Comparison of ENCODE assay signal across 1 cellular context in the genomic region with DNA sequence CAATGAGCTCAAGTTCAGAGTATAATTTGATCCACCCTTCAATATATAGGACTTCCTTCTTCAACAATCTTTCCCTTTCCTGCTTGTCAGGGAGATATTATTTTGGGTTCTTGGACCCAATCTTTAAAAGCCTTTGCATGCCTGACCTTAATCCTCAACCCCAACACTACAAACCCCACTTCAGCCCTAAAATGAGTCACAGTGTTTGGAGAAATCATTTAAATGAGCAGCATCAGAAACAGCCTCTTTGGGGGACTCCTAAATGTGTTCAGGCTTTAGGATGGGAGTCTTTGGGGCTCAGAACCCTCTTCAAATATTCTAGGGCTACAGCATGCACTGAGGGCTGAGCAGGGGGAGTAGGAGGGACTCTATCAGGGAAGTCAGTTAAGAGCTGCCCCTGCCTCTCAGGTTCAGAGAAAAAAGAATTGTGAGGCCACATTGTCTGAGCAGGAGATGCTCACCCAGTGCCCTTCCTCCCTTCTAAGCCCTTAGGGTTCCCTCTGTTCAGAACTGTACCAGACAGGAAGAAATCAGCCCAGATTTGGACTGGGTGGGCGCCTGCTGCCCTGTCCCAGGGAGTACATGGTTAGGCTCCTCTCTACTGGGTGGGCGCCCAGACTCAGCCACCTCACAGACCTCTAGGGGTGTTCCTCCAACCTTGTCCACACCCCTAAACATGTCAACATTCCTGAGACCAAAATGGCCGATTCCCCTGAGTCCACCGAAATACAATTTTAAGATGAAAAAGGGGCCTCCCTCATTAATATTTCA.
TF ChIP-seq lines count a peak whose summit lies in the region.

No MANE protein-coding gene starts in this region.

TF ChIP-seq in K562, 482 proteins besides CTCF, POLR2A, EP300 and RAD21:
- TF ChIP-seq PCBP1 (IDR thresholded peaks at IDR 0.05; ENCODE audit: low read depth, low read length, poor library complexity, severe bottlenecking) (no peak), ZNF212 (CRISPR knock-in tag; IDR thresholded peaks at IDR 0.05) (no peak), GABPB1 (CRISPR knock-in tag; IDR thresholded peaks at IDR 0.05) (no peak), ZSCAN32 (CRISPR knock-in tag; IDR thresholded peaks at IDR 0.05) (no peak), MEIS2 (IDR thresholded peaks at IDR 0.05; ENCODE audit: partially characterized antibody) (no peak)
- TF ChIP-seq, protein P1, sequence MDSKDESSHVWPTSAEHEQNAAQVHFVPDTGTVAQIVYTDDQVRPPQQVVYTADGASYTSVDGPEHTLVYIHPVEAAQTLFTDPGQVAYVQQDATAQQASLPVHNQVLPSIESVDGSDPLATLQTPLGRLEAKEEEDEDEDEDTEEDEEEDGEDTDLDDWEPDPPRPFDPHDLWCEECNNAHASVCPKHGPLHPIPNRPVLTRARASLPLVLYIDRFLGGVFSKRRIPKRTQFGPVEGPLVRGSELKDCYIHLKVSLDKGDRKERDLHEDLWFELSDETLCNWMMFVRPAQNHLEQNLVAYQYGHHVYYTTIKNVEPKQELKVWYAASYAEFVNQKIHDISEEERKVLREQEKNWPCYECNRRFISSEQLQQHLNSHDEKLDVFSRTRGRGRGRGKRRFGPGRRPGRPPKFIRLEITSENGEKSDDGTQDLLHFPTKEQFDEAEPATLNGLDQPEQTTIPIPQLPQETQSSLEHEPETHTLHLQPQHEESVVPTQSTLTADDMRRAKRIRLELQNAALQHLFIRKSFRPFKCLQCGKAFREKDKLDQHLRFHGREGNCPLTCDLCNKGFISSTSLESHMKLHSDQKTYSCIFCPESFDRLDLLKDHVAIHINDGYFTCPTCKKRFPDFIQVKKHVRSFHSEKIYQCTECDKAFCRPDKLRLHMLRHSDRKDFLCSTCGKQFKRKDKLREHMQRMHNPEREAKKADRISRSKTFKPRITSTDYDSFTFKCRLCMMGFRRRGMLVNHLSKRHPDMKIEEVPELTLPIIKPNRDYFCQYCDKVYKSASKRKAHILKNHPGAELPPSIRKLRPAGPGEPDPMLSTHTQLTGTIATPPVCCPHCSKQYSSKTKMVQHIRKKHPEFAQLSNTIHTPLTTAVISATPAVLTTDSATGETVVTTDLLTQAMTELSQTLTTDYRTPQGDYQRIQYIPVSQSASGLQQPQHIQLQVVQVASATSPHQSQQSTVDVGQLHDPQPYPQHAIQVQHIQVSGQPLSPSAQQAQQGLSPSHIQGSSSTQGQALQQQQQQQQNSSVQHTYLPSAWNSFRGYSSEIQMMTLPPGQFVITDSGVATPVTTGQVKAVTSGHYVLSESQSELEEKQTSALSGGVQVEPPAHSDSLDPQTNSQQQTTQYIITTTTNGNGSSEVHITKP (IDR thresholded peaks at IDR 0.05; ENCODE audit: partially characterized antibody), result peak; percentile 63
- TF ChIP-seq, protein P2, sequence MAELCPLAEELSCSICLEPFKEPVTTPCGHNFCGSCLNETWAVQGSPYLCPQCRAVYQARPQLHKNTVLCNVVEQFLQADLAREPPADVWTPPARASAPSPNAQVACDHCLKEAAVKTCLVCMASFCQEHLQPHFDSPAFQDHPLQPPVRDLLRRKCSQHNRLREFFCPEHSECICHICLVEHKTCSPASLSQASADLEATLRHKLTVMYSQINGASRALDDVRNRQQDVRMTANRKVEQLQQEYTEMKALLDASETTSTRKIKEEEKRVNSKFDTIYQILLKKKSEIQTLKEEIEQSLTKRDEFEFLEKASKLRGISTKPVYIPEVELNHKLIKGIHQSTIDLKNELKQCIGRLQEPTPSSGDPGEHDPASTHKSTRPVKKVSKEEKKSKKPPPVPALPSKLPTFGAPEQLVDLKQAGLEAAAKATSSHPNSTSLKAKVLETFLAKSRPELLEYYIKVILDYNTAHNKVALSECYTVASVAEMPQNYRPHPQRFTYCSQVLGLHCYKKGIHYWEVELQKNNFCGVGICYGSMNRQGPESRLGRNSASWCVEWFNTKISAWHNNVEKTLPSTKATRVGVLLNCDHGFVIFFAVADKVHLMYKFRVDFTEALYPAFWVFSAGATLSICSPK (IDR thresholded peaks at IDR 0.05; ENCODE audit: borderline replicate concordance), result no peak
